Comparison of ENCODE assay signal across 5 cellular contexts in genomic region chr4:144097776-144098175, GRCh38. TPM values are rescaled to one million over a fixed set of nuclear protein-coding genes. Genes with fewer than 3 reads are reported as not detected.
"Had no signal": no experiment of that assay in that cellular context is flagged by ENCODE, and none has a peak within 500 bp of the region (broad histone marks: within the 10 kb centered on the region; RNA-seq: fewer than 3 reads in every experiment).

No MANE protein-coding gene starts in this region.

RNA-seq across cellular contexts. Expression of gene GYPA, which starts 42.7 kb away (rescaled TPM):
- total RNA-seq: HepG2, HT-29, HT1080, IMR-90 had no signal
- polyA plus RNA-seq: HepG2, IgD-negative memory B cell, IMR-90 had no signal
